ENCODE assay signal across 17 cellular contexts in the genomic region with DNA sequence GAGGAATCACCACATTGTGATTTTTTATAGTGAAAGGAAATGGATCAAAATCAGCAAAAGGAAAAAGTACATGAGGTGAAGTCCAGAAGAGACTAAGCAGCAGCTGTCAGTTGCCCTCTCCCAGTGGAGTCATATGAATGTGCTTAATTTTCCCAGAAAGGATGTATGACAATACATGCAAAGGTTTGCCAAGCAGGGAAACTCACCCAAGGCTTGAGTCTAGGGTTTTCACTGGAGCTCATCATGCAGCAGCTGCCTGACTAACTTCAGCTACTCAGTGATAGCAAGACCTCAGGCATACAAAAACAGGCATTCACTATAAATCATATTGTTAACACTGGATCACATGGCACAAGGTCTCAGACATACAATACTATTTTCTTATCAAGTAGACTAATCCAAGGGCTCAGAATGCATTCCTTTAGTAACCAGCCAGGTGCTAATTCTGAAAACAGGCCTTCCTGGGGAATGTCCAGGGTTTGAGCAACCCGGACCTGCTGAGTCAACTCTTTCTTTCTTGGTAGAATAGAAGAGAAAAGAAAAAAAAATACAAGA.
"Had no signal": no experiment of that assay in that cellular context is flagged by ENCODE, and none has a peak within 500 bp of the region (broad histone marks: within the 10 kb centered on the region; RNA-seq: fewer than 3 reads in every experiment).

No MANE protein-coding gene starts in this region.

- ATAC-seq: activated CD8-positive, alpha-beta T cell treated with anti-CD3 and anti-CD28 coated beads, Interleukin-2, amount 10 ng/mL, durations not matched to agents 7 days and 5 days; activated naive CD4-positive, alpha-beta T cell treated with anti-CD3 and anti-CD28 coated beads, Interleukin-2, amount 50 U/mL, for 72 hours; activated T-helper 17 cell treated with anti-CD3 and anti-CD28 coated beads, Interleukin-2, amount 50 U/mL, for 72 hours; effector memory CD8-positive, alpha-beta T cell; esophagus mucosa; heart right ventricle; left lung; natural killer cell; stimulated activated naive CD8-positive, alpha-beta T cell treated with anti-CD3 and anti-CD28 coated beads, Interleukin-15, Interleukin-2, amounts not matched to agents 100 U/mL and 50 U/mL, for 24 hours had no signal

- H3K4me3 ChIP-seq: ascending aorta, dorsolateral prefrontal cortex, heart right ventricle, left lung, lung had no signal

- DNase-seq: activated CD4-positive, alpha-beta T cell treated with anti-CD3 and anti-CD28 coated beads, Interleukin-2, amount 10 ng/mL, durations not matched to agents 7 days and 5 days; activated CD4-positive, CD25-positive, alpha-beta regulatory T cell treated with anti-CD3 and anti-CD28 coated beads, Interleukin-2, amount 50 U/mL, for 72 hours; activated CD8-positive, alpha-beta T cell treated with anti-CD3 and anti-CD28 coated beads, Interleukin-2, amount 10 ng/mL, durations not matched to agents 7 days and 5 days; activated T-cell treated with anti-CD3 and anti-CD28 coated beads, Interleukin-2, amount 50 U/mL, for 1 hour; dorsolateral prefrontal cortex; effector memory CD8-positive, alpha-beta T cell; heart right ventricle; left lung; natural killer cell; retina; stimulated activated CD4-positive, alpha-beta T cell treated with anti-CD3 and anti-CD28 coated beads, Interleukin-4, amount 100 ng/mL, for 4 hours; stimulated activated naive CD8-positive, alpha-beta T cell treated with anti-CD3 and anti-CD28 coated beads, Interleukin-15, Interleukin-2, amounts not matched to agents 100 U/mL and 50 U/mL, for 24 hours had no signal
